ENCODE assay signal across 23 cellular contexts in genomic region chr22:19376971-19377370, GRCh38.
"Had no signal": no experiment of that assay in that cellular context is flagged by ENCODE, and none has a peak within 500 bp of the region (broad histone marks: within the 10 kb centered on the region; RNA-seq: fewer than 3 reads in every experiment).

No MANE protein-coding gene starts in this region.

- DNase-seq: Karpas-422, KG1, MG63, NCI-H1092, NCI-H1105 treated with DMSO at 0.1 percent for 48 hours, NCI-H1436, NCI-H187, NCI-H2029, NCI-H2081 treated with DMSO at 0.1 percent for 48 hours, NCI-H2171, NCI-H226, NCI-H446, NCI-H510A, NCI-H524 treated with DMSO at 0.1 percent for 48 hours, NCI-H69, NCI-H774, OCI-M1, PC-9, Right ventricle myocardium superior had no signal

- ATAC-seq: SK-N-SH treated with all-trans-retinoic acid at 6 μM for 48 hours had no signal

- H3K27me3 ChIP-seq: MG63, Peyer's patch had no signal

- H3K4me2 ChIP-seq: PC-9 had no signal

- H3K9me3 ChIP-seq: MG63, Peyer's patch had no signal

- FAIRE-seq: HTR-8/SVneo had no signal

- H3K27ac ChIP-seq: HL-60, PC-9, Peyer's patch had no signal

- H2AFZ ChIP-seq: PC-9 had no signal

- H3K4me1 ChIP-seq: Peyer's patch had no signal

- H3K4me3 ChIP-seq: MG63, PC-9, Peyer's patch had no signal
